Comparison of ENCODE assay signal across 9 cellular contexts in genomic region chr10:2839081-2839725, GRCh38.
A peak's percentile ranks its signal among the peaks of the same experiment; 100 is the strongest.
DNase-seq lines count a peak whose midpoint lies in the region; ATAC-seq, FAIRE-seq and TF ChIP-seq lines count a peak whose summit lies in the region.
"Had no signal": no experiment of that assay in that cellular context is flagged by ENCODE, and none has a peak within 500 bp of the region (broad histone marks: within the 10 kb centered on the region; RNA-seq: fewer than 3 reads in every experiment).

No MANE protein-coding gene starts in this region.

- H2AFZ ChIP-seq in HCT116 (ENCODE audit: low read depth, low read length, poor library complexity, severe bottlenecking), result no peak overlapping the region
- H2AFZ ChIP-seq in PC-9, result no peak overlapping the region

- intact Hi-C loops in HCT116 (cut with micrococcal nuclease), result loop anchor here (1.0 to 2.0 kb wide), 2 partner anchors 140 to 204 kb away; no protein-coding TSS in a partner anchor
- intact Hi-C loops in PC-9 (cut with micrococcal nuclease; ENCODE audit: unreplicated experiment), result loop anchor here (1.0 kb wide), 1 partner anchor 204 kb away; no protein-coding TSS in a partner anchor
- intact Hi-C loops in mucosa of descending colon (cut with DNase I, micrococcal nuclease), result loop anchor here in 1 of 2 donors (10.0 kb wide), 1 partner anchor 206 kb away; no protein-coding TSS in a partner anchor

- no peaks in the 10 kb centered on the region for H3K9me2 ChIP-seq in HCT116 (ENCODE audit: insufficient read depth)
- no peaks in the 10 kb centered on the region for H3K9me2 ChIP-seq in PC-9 (ENCODE audit: insufficient read depth)

- H3K27ac ChIP-seq in HCT116 (ENCODE audit: low read depth, low read length) (no peak overlapping the region), PC-9 (no peak overlapping the region)
- H3K27ac ChIP-seq: Peyer's patch had no signal

- peaks cover 29% of the 10 kb centered on the region; the same call in 1 of the 2 replicates for H3K27me3 ChIP-seq in HCT116 (ENCODE audit: insufficient read depth, low read length)
- H3K27me3 ChIP-seq in PC-9 (ENCODE audit: insufficient read depth, low read depth), result peaks cover 62% of the 10 kb centered on the region
- H3K27me3 ChIP-seq in bronchial epithelial cell (ENCODE audit: control insufficient read depth, insufficient read depth, low read length), result no peaks in the 10 kb centered on the region
- H3K27me3 ChIP-seq: Peyer's patch had no signal

- TF ChIP-seq RAD21 in HCT116 (IDR thresholded peaks at IDR 0.05; ENCODE audit: low read depth), result peak; percentile 58

- no peaks in the 10 kb centered on the region for H3F3A ChIP-seq in PC-9 (ENCODE audit: insufficient read depth, low read depth)

- no TSS peak for BruUV-seq in HCT116 (replicated peaks; lab: Mats Ljungman, UMichigan)
- no TSS peak for BruUV-seq in PC-9 (replicated peaks; lab: Mats Ljungman, UMichigan)

- no peak for TF ChIP-seq POLR2A in HCT116 (IDR thresholded peaks at IDR 0.05; ENCODE audit: borderline replicate concordance, extremely low read depth, insufficient read depth, insufficient read length)

- H3K4me2 ChIP-seq in HCT116 (ENCODE audit: low read length) (no peak overlapping the region), PC-9 (no peak overlapping the region)

- no peaks in the 10 kb centered on the region for H3K36me3 ChIP-seq in HCT116 (ENCODE audit: control insufficient read depth in 1 of 2, insufficient read depth in 2 of 2, low read length in 2 of 2)
- H3K36me3 ChIP-seq in PC-9 (ENCODE audit: low read depth), result no peaks in the 10 kb centered on the region
- no peaks in the 10 kb centered on the region for H3K36me3 ChIP-seq in bronchial epithelial cell (ENCODE audit: control insufficient read depth, insufficient read depth, low read length)
- no peaks in the 10 kb centered on the region for H3K36me3 ChIP-seq in mucosa of descending colon (ENCODE audit: low read depth)
- H3K36me3 ChIP-seq: Peyer's patch had no signal

- DNase-seq in D341Med (ENCODE audit: low spot score), result peak; percentile 58
- no peak for DNase-seq in HCT116 (ENCODE audit: low read depth, low spot score)
- DNase-seq in PC-9, result peak in 1 of 2 experiments; percentile 18
- DNase-seq in bronchial epithelial cell (ENCODE audit: low read depth), result no peak
- peak in 2 of 3 donors; percentile 51 to 73 for DNase-seq in mucosa of descending colon
- DNase-seq in NCI-H226, result no peak
- no peak for DNase-seq in cerebellum (ENCODE audit: low spot score)

- H3K4me1 ChIP-seq in HCT116 (ENCODE audit: control insufficient read depth in 1 of 2, insufficient read depth in 2 of 2, low read length in 2 of 2) (no peaks in the 10 kb centered on the region), PC-9 (replicated peaks; ENCODE audit: insufficient read depth) (no peaks in the 10 kb centered on the region), mucosa of descending colon (ENCODE audit: low read depth) (no peaks in the 10 kb centered on the region)
- H3K4me1 ChIP-seq: Peyer's patch had no signal

- no peaks in the 10 kb centered on the region for H4K20me1 ChIP-seq in HCT116 (ENCODE audit: insufficient read depth)
- H4K20me1 ChIP-seq in PC-9 (ENCODE audit: insufficient read depth), result no peaks in the 10 kb centered on the region

- H3K9me3 ChIP-seq in HCT116 (ENCODE audit: control insufficient read depth in 1 of 2, insufficient read depth in 1 of 2, low read depth in 1 of 2, low read length in 2 of 2) (no peaks in the 10 kb centered on the region), PC-9 (ENCODE audit: insufficient read depth, low read depth) (no peaks in the 10 kb centered on the region), mucosa of descending colon (no peaks in the 10 kb centered on the region)
- H3K9me3 ChIP-seq: Peyer's patch had no signal

- RAD21 ChIA-PET in HCT116 (lab: Charles Lee; ENCODE audit: low non-redundant PET in 1 of 2, low total read pairs in 2 of 2, uncharacterized antibody in 2 of 2, unreplicated experiment in 2 of 2), result interaction anchor here in 1 of 2 experiments (1.1 kb wide), 1 partner anchor 204 kb away, joined by 3 read pairs; no protein-coding TSS in a partner anchor

- H3K4me3 ChIP-seq in HCT116 (replicated peaks in 1 of 2; ENCODE audit: low read depth in 1 of 2, low read length in 2 of 2) (no peak overlapping the region), PC-9 (no peak overlapping the region), bronchial epithelial cell (ENCODE audit: low read depth, low read length) (no peak overlapping the region), mucosa of descending colon (no peak overlapping the region)
- H3K4me3 ChIP-seq: Peyer's patch had no signal

- H3K79me2 ChIP-seq in HCT116 (ENCODE audit: insufficient read depth, low read length) (no peaks in the 10 kb centered on the region), PC-9 (ENCODE audit: low read depth) (no peaks in the 10 kb centered on the region)

- ATAC-seq in HCT116 (peak; percentile 93), mucosa of descending colon (peak; percentile 66), HG02840 (IDR thresholded peaks at IDR 0.05; ENCODE audit: low FRiP score, unreplicated experiment) (no peak)

- H3K9ac ChIP-seq in HCT116 (ENCODE audit: low read length), result no peak overlapping the region

- TF ChIP-seq CTCF in HCT116 (IDR thresholded peaks at IDR 0.05 in 2 of 3, conservative IDR thresholded peaks at IDR 0.05 in 1 of 3; ENCODE audit: borderline replicate concordance in 1 of 3, insufficient read depth in 1 of 3, low read depth in 2 of 3, low read length in 2 of 3) (peak; percentile 60 to 83 (median 80); a peak in 5 of 6 replicates), PC-9 (conservative IDR thresholded peaks at IDR 0.05) (peak; percentile 49; the same call in 1 of the 2 replicates), bronchial epithelial cell (IDR thresholded peaks at IDR 0.05; ENCODE audit: insufficient read depth, low read length, severe bottlenecking) (peak; percentile 12), mucosa of descending colon (IDR thresholded peaks at IDR 0.05) (peak; percentile 34)

- POLR2A ChIA-PET in HCT116 (lab: Charles Lee) (no interaction called here), PC-9 (lab: Charles Lee; ENCODE audit: unreplicated experiment) (no interaction called here)

- CTCF ChIA-PET in HCT116 (lab: Charles Lee), result interaction anchor here (1.1 kb wide), 1 partner anchor 207 kb away, joined by 3 read pairs; no protein-coding TSS in a partner anchor
- CTCF ChIA-PET in PC-9 (lab: Charles Lee), result no interaction called here

- FAIRE-seq in bronchial epithelial cell (lab: Jason Lieb, UNC), result no peak

TF ChIP-seq in HCT116, 20 proteins besides CTCF, POLR2A, EP300 and RAD21:
- TF ChIP-seq, protein P1, sequence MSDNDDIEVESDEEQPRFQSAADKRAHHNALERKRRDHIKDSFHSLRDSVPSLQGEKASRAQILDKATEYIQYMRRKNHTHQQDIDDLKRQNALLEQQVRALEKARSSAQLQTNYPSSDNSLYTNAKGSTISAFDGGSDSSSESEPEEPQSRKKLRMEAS (IDR thresholded peaks at IDR 0.05), result peak; percentile 74
- no peak for TF ChIP-seq CEBPB (IDR thresholded peaks at IDR 0.05; ENCODE audit: low read depth)
TF ChIP-seq in HCT116: peak in this region for 1.

Comparison
In these comparisons a context has a peak if more than half of its experiments do, and no peak if none do; other contexts are left out.
1. DNase-seq: peak in D341Med (single experiment) and mucosa of descending colon (2 of 3); none in HCT116 (single experiment), bronchial epithelial cell (single experiment), NCI-H226 (single experiment) and cerebellum (single experiment).
2. CTCF ChIP-seq: peak in every context shown above with its lines; median percentile 80 in HCT116; 49 in PC-9; 34 in mucosa of descending colon; 12 in bronchial epithelial cell.